Comparison of ENCODE assay signal across 14 cellular contexts in the genomic region with DNA sequence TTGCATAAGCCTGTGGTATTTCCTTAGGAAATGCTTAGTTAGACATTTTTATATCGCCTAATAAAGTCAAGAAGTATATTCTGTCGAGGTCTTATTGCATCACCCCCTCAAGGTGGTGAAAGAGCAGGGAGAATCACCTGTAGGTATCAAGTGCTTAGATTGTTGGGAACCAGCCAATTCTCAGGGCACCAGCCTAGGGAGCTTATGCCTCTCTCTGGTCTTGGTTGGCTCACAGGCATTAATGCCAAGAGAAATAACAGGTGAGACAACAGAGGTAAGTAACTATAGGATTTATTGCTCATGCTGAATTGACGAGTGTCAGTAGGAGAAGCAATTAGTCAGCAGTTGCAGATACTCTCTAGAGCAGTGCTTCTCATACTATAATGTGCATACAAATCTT.
DNase-seq lines count a peak whose midpoint lies in the region; ATAC-seq lines count a peak whose summit lies in the region.
"Had no signal": no experiment of that assay in that cellular context is flagged by ENCODE, and none has a peak within 500 bp of the region (broad histone marks: within the 10 kb centered on the region; RNA-seq: fewer than 3 reads in every experiment).

No MANE protein-coding gene starts in this region.

- no peaks in the 10 kb centered on the region for H3K36me3 ChIP-seq in SK-N-MC (ENCODE audit: insufficient read depth, low read length)
- no peaks in the 10 kb centered on the region for H3K36me3 ChIP-seq in mesendoderm (ENCODE audit: control insufficient read depth, insufficient read depth, low read length)

- no peak overlapping the region for H2BK5ac ChIP-seq in mesendoderm (ENCODE audit: low read length)

- no peak overlapping the region for H3K4ac ChIP-seq in mesendoderm (ENCODE audit: low read depth, low read length)

- H3K4me3 Mint-ChIP-seq in natural killer cell treated with Interleukin-12 subunit alpha and Interleukin-12 subunit beta and Interleukin-15 and Interleukin-18, amount 100 ng/mL, for 72 hours = no peak overlapping the region
- H3K4me3 Mint-ChIP-seq: CD4-positive, CD25-positive, alpha-beta regulatory T cell had no signal

- no peak overlapping the region for H3K27ac Mint-ChIP-seq in natural killer cell treated with Interleukin-12 subunit alpha and Interleukin-12 subunit beta and Interleukin-15 and Interleukin-18, amount 100 ng/mL, for 72 hours
- H3K27ac Mint-ChIP-seq: CD4-positive, CD25-positive, alpha-beta regulatory T cell had no signal

- DNase-seq in DMS53 treated with DMSO at 0.1 percent for 48 hours (lab: John Stamatoyannopoulos, UW; ENCODE audit: unreplicated experiment) (peak; percentile 64), NCI-H2029 (lab: John Stamatoyannopoulos, UW) (peak; percentile 62), NCI-H345 treated with DMSO at 0.1 percent for 48 hours (lab: John Stamatoyannopoulos, UW; ENCODE audit: unreplicated experiment) (peak; percentile 2), SK-N-MC (ENCODE audit: low read depth, low spot score) (no peak), mesendoderm (no peak)
- no peak for DNase-seq in natural killer cell treated with Interleukin-12 subunit alpha and Interleukin-12 subunit beta and Interleukin-15 and Interleukin-18, amount 100 ng/mL, for 72 hours (ENCODE audit: low spot score)
- DNase-seq: AML-193; CD4-positive, CD25-positive, alpha-beta regulatory T cell; GM23248; NCI-H226; RPMI8226; T-helper 1 cell had no signal

- 0 out of 2 replicates have a peak overlapping the region, but pooled peaks have one; percentile 68 for H3K27ac ChIP-seq in SK-N-MC
- no peak overlapping the region for H3K27ac ChIP-seq in mesendoderm (ENCODE audit: low read depth, low read length)
- H3K27ac ChIP-seq: GM23248 had no signal

- H3K23ac ChIP-seq in mesendoderm (ENCODE audit: low read length) = no peak overlapping the region

- H3K9ac ChIP-seq in SK-N-MC (ENCODE audit: insufficient read length) = no peak overlapping the region
- no peak overlapping the region for H3K9ac ChIP-seq in mesendoderm (ENCODE audit: low read length)
- H3K9ac ChIP-seq: GM23248 had no signal

- no peaks in the 10 kb centered on the region for H3K4me1 Mint-ChIP-seq in natural killer cell treated with Interleukin-12 subunit alpha and Interleukin-12 subunit beta and Interleukin-15 and Interleukin-18, amount 100 ng/mL, for 72 hours (ENCODE audit: low read depth in 2 of 2)
- H3K4me1 Mint-ChIP-seq: CD4-positive, CD25-positive, alpha-beta regulatory T cell had no signal

- H4K5ac ChIP-seq in mesendoderm (ENCODE audit: low read length) = no peak overlapping the region

- H2AK5ac ChIP-seq in mesendoderm (ENCODE audit: low read length) = no peak overlapping the region

- no peaks in the 10 kb centered on the region for H3K4me1 ChIP-seq in mesendoderm (ENCODE audit: control insufficient read depth, low read depth, low read length)

- H3K4me3 ChIP-seq in SK-N-MC (no peak overlapping the region), mesendoderm (ENCODE audit: low read length) (no peak overlapping the region)
- H3K4me3 ChIP-seq: GM23248 had no signal

- no peak overlapping the region for H3K4me2 ChIP-seq in mesendoderm (ENCODE audit: low read length)

- WGBS in mesendoderm (ENCODE audit: extremely low coverage, insufficient coverage, low lambda C conversion rate) = no CpG with 5 or more reads among the region's 3 CpGs

- no peaks in the 10 kb centered on the region for H3K79me2 ChIP-seq in mesendoderm (ENCODE audit: control insufficient read depth, insufficient read depth, low read length)

- H2BK15ac ChIP-seq in mesendoderm (replicated peaks; ENCODE audit: low read depth) = no peak overlapping the region

- H3K9me3 Mint-ChIP-seq in natural killer cell treated with Interleukin-12 subunit alpha and Interleukin-12 subunit beta and Interleukin-15 and Interleukin-18, amount 100 ng/mL, for 72 hours = peaks cover 13% of the 10 kb centered on the region

- no peaks in the 10 kb centered on the region; the same call in 1 of the 2 replicates for H3K9me3 ChIP-seq in SK-N-MC (ENCODE audit: low read depth, low read length)

- no peaks in the 10 kb centered on the region for H3K27me3 ChIP-seq in mesendoderm (ENCODE audit: insufficient read depth, low read length, poor library complexity)

- no peaks in the 10 kb centered on the region for H3K79me1 ChIP-seq in mesendoderm (ENCODE audit: low read length)

- H3K18ac ChIP-seq in mesendoderm (ENCODE audit: low read length) = no peak overlapping the region

- no peak overlapping the region for H3K56ac ChIP-seq in mesendoderm (ENCODE audit: low read length)

- H2BK120ac ChIP-seq in mesendoderm (ENCODE audit: low read depth, low read length) = no peak overlapping the region

- peaks cover 7% of the 10 kb centered on the region for H3K36me3 Mint-ChIP-seq in natural killer cell treated with Interleukin-12 subunit alpha and Interleukin-12 subunit beta and Interleukin-15 and Interleukin-18, amount 100 ng/mL, for 72 hours
- H3K36me3 Mint-ChIP-seq: CD4-positive, CD25-positive, alpha-beta regulatory T cell had no signal

- no peak overlapping the region for H4K8ac ChIP-seq in mesendoderm (ENCODE audit: low read depth, low read length)

- H3K27me3 Mint-ChIP-seq in natural killer cell treated with Interleukin-12 subunit alpha and Interleukin-12 subunit beta and Interleukin-15 and Interleukin-18, amount 100 ng/mL, for 72 hours = no peaks in the 10 kb centered on the region
- H3K27me3 Mint-ChIP-seq: CD4-positive, CD25-positive, alpha-beta regulatory T cell had no signal

- no peak for ATAC-seq in natural killer cell treated with Interleukin-12 subunit alpha and Interleukin-12 subunit beta and Interleukin-15 and Interleukin-18, amount 100 ng/mL, for 72 hours
- ATAC-seq in HG03520 (IDR thresholded peaks at IDR 0.05; ENCODE audit: unreplicated experiment) = no peak
- ATAC-seq: HCT116 had no signal

Comparison
In these comparisons a context has a peak if more than half of its experiments do, and no peak if none do; other contexts are left out.
1. DNase-seq: peak in DMS53 treated with DMSO at 0.1 percent for 48 hours (single experiment), NCI-H2029 (single experiment) and NCI-H345 treated with DMSO at 0.1 percent for 48 hours (single experiment); none in SK-N-MC (single experiment), mesendoderm (single experiment) and natural killer cell treated with Interleukin-12 subunit alpha and Interleukin-12 subunit beta and Interleukin-15 and Interleukin-18, amount 100 ng/mL, for 72 hours (single experiment).